In the genomic region with DNA sequence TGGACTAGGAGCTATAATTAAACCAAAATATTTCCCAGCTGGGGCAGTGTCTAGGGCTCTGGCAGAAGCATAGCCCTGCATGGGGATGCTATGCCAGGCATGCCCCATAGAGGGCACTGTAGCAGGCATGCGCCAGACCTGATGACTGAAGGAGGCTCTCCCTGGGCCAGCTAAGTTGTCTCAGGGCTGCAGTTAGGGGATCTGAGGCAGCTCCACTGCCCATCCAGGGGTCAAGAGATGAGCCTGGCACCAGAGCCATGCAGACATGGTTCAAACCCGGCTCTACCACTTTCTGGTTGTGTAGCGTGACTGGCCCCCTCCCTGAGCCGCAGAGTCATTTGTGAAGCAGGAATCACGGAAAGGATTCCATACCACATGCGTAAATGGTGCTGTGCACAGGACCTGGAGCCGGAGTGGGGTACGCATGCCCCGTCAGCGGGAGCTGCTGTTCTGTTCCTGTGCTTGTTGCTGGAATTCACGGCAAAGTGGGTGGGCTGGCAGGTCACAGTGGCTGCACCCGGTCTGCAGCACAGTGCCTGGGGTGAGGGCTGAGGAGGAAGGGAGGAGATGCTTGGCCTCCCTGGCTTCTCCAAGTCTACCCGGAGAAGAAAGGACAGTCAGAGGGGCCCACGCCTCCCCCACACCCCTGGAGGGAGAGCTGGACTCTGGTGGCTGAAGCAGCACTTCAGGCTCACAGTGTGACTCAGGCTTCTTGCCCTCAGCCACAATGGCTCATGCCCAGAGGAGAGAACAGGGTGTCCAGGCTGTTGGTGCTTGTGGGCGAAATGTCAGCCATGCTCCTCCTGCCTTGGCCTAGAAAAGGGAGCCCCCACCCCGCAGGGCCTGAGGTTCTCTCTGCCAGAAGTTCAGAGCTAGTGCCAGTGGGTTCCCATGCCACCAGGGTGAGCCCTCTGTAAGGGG, we compare ENCODE assay signal across 8 cellular contexts. TPM values are rescaled to one million over a fixed set of nuclear protein-coding genes. Genes with fewer than 3 reads are reported as not detected.
DNase-seq lines count a peak whose midpoint lies in the region; ATAC-seq and TF ChIP-seq lines count a peak whose summit lies in the region.

No MANE protein-coding gene starts in this region.

- H3K36me3 Mint-ChIP-seq in activated CD4-positive, alpha-beta memory T cell treated with anti-CD3 and anti-CD28 coated beads, Interleukin-2, amount 10 ng/mL, durations not matched to agents 7 days and 5 days (ENCODE audit: low read depth) = peaks cover 7% of the 10 kb centered on the region
- peaks cover 73% of the 10 kb centered on the region for H3K36me3 Mint-ChIP-seq in endodermal cell (ENCODE audit: low read depth)
- peaks cover 3 to 14% of the 10 kb centered on the region in 2 donors for H3K36me3 Mint-ChIP-seq in stimulated activated naive B cell treated with anti-CD40 and anti-IgM and Interleukin-4, amounts not matched to agents 10 μg/mL and 1 μg/mL and 100 μg/mL, for 72 hours

- H3K36me3 ChIP-seq in MG63 (peaks cover 61% of the 10 kb centered on the region), endodermal cell (ENCODE audit: control insufficient read depth, insufficient read depth, low read length) (peaks cover 95% of the 10 kb centered on the region), muscle layer of colon (ENCODE audit: insufficient read depth, low read length) (peaks cover 60% of the 10 kb centered on the region)

- CTCF ChIA-PET in activated CD4-positive, alpha-beta memory T cell treated with anti-CD3 and anti-CD28 coated beads, Interleukin-2, amount 10 ng/mL, durations not matched to agents 7 days and 5 days (lab: Charles Lee) = interaction anchor here (0.7 to 4.1 kb wide), 23 partner anchors 9 to 167 kb away, joined by 3 to 52 read pairs (median 4); a partner anchor contains a TSS

- WGBS in endodermal cell (ENCODE audit: insufficient coverage in 1 of 2, insufficient read length in 1 of 2), 2 experiments = 88 to 92% methylated on average over 12 to 16 of the region's 16 CpGs

- H3K27ac Mint-ChIP-seq in activated CD4-positive, alpha-beta memory T cell treated with anti-CD3 and anti-CD28 coated beads, Interleukin-2, amount 10 ng/mL, durations not matched to agents 7 days and 5 days = no peak overlapping the region
- H3K27ac Mint-ChIP-seq in endodermal cell = peak overlapping the region; percentile 66
- no peak overlapping the region for H3K27ac Mint-ChIP-seq in stimulated activated naive B cell treated with anti-CD40 and anti-IgM and Interleukin-4, amounts not matched to agents 10 μg/mL and 1 μg/mL and 100 μg/mL, for 72 hours

- ATAC-seq in GM19043 (IDR thresholded peaks at IDR 0.05; ENCODE audit: low read depth, unreplicated experiment) (peak; percentile 66), HG03095 (IDR thresholded peaks at IDR 0.05; ENCODE audit: unreplicated experiment) (no peak)
- ATAC-seq in stimulated activated naive B cell treated with anti-CD40 and anti-IgM and Interleukin-4, amounts not matched to agents 10 μg/mL and 1 μg/mL and 100 μg/mL, for 72 hours (replicated peaks) = peak; percentile 89

- H3K9ac ChIP-seq in endodermal cell (ENCODE audit: extremely low read depth, low read length, poor library complexity, severe bottlenecking) = no peak overlapping the region
- H3K9ac ChIP-seq in muscle layer of colon (ENCODE audit: low read length) = no peak overlapping the region

- H3K9me3 Mint-ChIP-seq in activated CD4-positive, alpha-beta memory T cell treated with anti-CD3 and anti-CD28 coated beads, Interleukin-2, amount 10 ng/mL, durations not matched to agents 7 days and 5 days = no peaks in the 10 kb centered on the region
- no peaks in the 10 kb centered on the region for H3K9me3 Mint-ChIP-seq in endodermal cell
- H3K9me3 Mint-ChIP-seq in stimulated activated naive B cell treated with anti-CD40 and anti-IgM and Interleukin-4, amounts not matched to agents 10 μg/mL and 1 μg/mL and 100 μg/mL, for 72 hours = no peaks in the 10 kb centered on the region

- peak; percentile 96 for TF ChIP-seq CTCF in endodermal cell (conservative IDR thresholded peaks at IDR 0.05)

- H3K4me1 ChIP-seq in endodermal cell (ENCODE audit: control insufficient read depth, insufficient read depth, low read length) (peaks cover 28% of the 10 kb centered on the region), muscle layer of colon (ENCODE audit: insufficient read depth, low read length) (peaks cover 56% of the 10 kb centered on the region)

- no peaks in the 10 kb centered on the region for H3K9me3 ChIP-seq in MG63
- no peaks in the 10 kb centered on the region for H3K9me3 ChIP-seq in endodermal cell (ENCODE audit: control insufficient read depth, low read length)
- no peaks in the 10 kb centered on the region for H3K9me3 ChIP-seq in muscle layer of colon (ENCODE audit: low read length)

- H3K4me3 Mint-ChIP-seq in activated CD4-positive, alpha-beta memory T cell treated with anti-CD3 and anti-CD28 coated beads, Interleukin-2, amount 10 ng/mL, durations not matched to agents 7 days and 5 days = no peak overlapping the region
- no peak overlapping the region for H3K4me3 Mint-ChIP-seq in endodermal cell
- no peak overlapping the region for H3K4me3 Mint-ChIP-seq in stimulated activated naive B cell treated with anti-CD40 and anti-IgM and Interleukin-4, amounts not matched to agents 10 μg/mL and 1 μg/mL and 100 μg/mL, for 72 hours

- no peaks in the 10 kb centered on the region for H3K27me3 Mint-ChIP-seq in activated CD4-positive, alpha-beta memory T cell treated with anti-CD3 and anti-CD28 coated beads, Interleukin-2, amount 10 ng/mL, durations not matched to agents 7 days and 5 days
- no peaks in the 10 kb centered on the region for H3K27me3 Mint-ChIP-seq in endodermal cell (ENCODE audit: insufficient read depth)
- no peaks in the 10 kb centered on the region for H3K27me3 Mint-ChIP-seq in stimulated activated naive B cell treated with anti-CD40 and anti-IgM and Interleukin-4, amounts not matched to agents 10 μg/mL and 1 μg/mL and 100 μg/mL, for 72 hours

- DNase-seq in AG20443 (ENCODE audit: low spot score) (peak; percentile 94), MG63 (peak; percentile 37), endodermal cell (peak; percentile 93)
- DNase-seq in activated CD4-positive, alpha-beta memory T cell treated with anti-CD3 and anti-CD28 coated beads, Interleukin-2, amount 10 ng/mL, durations not matched to agents 7 days and 5 days = peak; percentile 66
- DNase-seq in stimulated activated naive B cell treated with anti-CD40 and anti-IgM and Interleukin-4, amounts not matched to agents 10 μg/mL and 1 μg/mL and 100 μg/mL, for 72 hours = peak; percentile 27

- H3K27me3 ChIP-seq in MG63 (no peaks in the 10 kb centered on the region), endodermal cell (ENCODE audit: control insufficient read depth, insufficient read depth, low read length, poor library complexity, severe bottlenecking) (no peaks in the 10 kb centered on the region), muscle layer of colon (ENCODE audit: control insufficient read depth in 1 of 2, insufficient read depth in 2 of 2, low read length in 2 of 2) (no peaks in the 10 kb centered on the region)

- H3K4me1 Mint-ChIP-seq in activated CD4-positive, alpha-beta memory T cell treated with anti-CD3 and anti-CD28 coated beads, Interleukin-2, amount 10 ng/mL, durations not matched to agents 7 days and 5 days = no peaks in the 10 kb centered on the region
- peaks cover 14% of the 10 kb centered on the region for H3K4me1 Mint-ChIP-seq in endodermal cell
- H3K4me1 Mint-ChIP-seq in stimulated activated naive B cell treated with anti-CD40 and anti-IgM and Interleukin-4, amounts not matched to agents 10 μg/mL and 1 μg/mL and 100 μg/mL, for 72 hours = peaks cover 0 to 1% of the 10 kb centered on the region in 2 donors

- POLR2A ChIA-PET in activated CD4-positive, alpha-beta memory T cell treated with anti-CD3 and anti-CD28 coated beads, Interleukin-2, amount 10 ng/mL, durations not matched to agents 7 days and 5 days (lab: Charles Lee) = interaction anchor here (1.7 kb wide), 1 partner anchor 11 kb away, joined by 3 read pairs; no protein-coding TSS in a partner anchor

- H3K27ac ChIP-seq in endodermal cell (ENCODE audit: low read depth, low read length) = no peak overlapping the region
- peak overlapping the region; percentile 62 for H3K27ac ChIP-seq in muscle layer of colon (ENCODE audit: low read depth, low read length)

- H3K4me3 ChIP-seq in MG63 = no peak overlapping the region
- no peak overlapping the region for H3K4me3 ChIP-seq in endodermal cell (ENCODE audit: low read length)
- H3K4me3 ChIP-seq in muscle layer of colon (ENCODE audit: low read depth in 1 of 2, low read length in 2 of 2) = no peak overlapping the region

RNA-seq across cellular contexts. Expression of a gene that starts 43.1 kb away (rescaled TPM):
- not detected in 2 replicates for total RNA-seq in MG63 (2014; rRNA removed; shearing (Covaris generic); ENCODE audit: low replicate concordance)
- total RNA-seq in activated CD4-positive, alpha-beta memory T cell treated with anti-CD3 and anti-CD28 coated beads, Interleukin-2, amount 10 ng/mL, durations not matched to agents 7 days and 5 days = not detected
- total RNA-seq in endodermal cell = not detected
- polyA plus RNA-seq in endodermal cell (2013, experiment 1 of 2) = not detected
- not detected for polyA plus RNA-seq in endodermal cell (2013, experiment 2 of 2)

Comparison
In these comparisons a context has a peak if more than half of its experiments do, and no peak if none do; other contexts are left out.
1. DNase-seq: peak in every context shown above with its lines; median percentile 94 in AG20443; 93 in endodermal cell; 66 in activated CD4-positive, alpha-beta memory T cell treated with anti-CD3 and anti-CD28 coated beads, Interleukin-2, amount 10 ng/mL, durations not matched to agents 7 days and 5 days; 37 in MG63; 27 in stimulated activated naive B cell treated with anti-CD40 and anti-IgM and Interleukin-4, amounts not matched to agents 10 μg/mL and 1 μg/mL and 100 μg/mL, for 72 hours.